In the genomic region with DNA sequence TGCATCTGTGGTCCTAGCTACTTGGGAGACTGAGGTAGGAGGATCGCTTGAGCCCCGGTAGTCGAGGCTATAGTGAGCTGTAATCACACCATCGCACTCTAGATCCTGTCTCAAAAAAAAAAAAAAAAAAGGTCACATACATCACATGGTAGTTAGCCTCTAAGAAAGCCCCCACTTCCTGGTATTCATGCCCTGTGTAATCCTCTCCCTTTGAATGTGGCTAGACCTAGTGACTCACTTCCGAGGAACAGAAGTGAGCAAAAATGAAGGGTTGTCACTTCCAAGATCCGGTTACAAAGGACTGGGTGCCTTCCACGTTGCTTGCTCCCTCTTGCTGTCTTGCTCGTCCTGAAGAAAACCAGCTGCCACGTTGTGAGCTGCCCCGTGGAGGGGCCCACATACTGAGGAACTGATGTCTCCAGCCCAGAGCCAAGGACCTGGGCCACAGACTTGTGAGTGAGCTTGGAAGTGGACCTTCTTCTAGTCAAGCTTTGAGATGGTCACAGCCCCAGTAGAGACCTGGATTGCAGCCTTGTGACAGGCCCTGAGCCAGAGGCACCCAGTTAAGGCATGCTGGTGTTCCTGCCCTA, we compare ENCODE assay signal across 18 cellular contexts. TPM values are rescaled to one million over a fixed set of nuclear protein-coding genes. Genes with fewer than 3 reads are reported as not detected.
DNase-seq lines count a peak whose midpoint lies in the region; ATAC-seq lines count a peak whose summit lies in the region.
"Had no signal": no experiment of that assay in that cellular context is flagged by ENCODE, and none has a peak within 500 bp of the region (broad histone marks: within the 10 kb centered on the region; RNA-seq: fewer than 3 reads in every experiment).

No MANE protein-coding gene starts in this region.

- H3K4me1 Mint-ChIP-seq in activated naive CD8-positive, alpha-beta T cell treated with anti-CD3 and anti-CD28 coated beads, Interleukin-2, amount 50 U/mL, for 24 hours, result peaks cover 10% of the 10 kb centered on the region

- no peak overlapping the region for H3K4me3 Mint-ChIP-seq in activated naive CD8-positive, alpha-beta T cell treated with anti-CD3 and anti-CD28 coated beads, Interleukin-2, amount 50 U/mL, for 24 hours
- H3K4me3 Mint-ChIP-seq: brain had no signal

- H3K27ac Mint-ChIP-seq in activated naive CD8-positive, alpha-beta T cell treated with anti-CD3 and anti-CD28 coated beads, Interleukin-2, amount 50 U/mL, for 24 hours, result no peak overlapping the region
- H3K27ac Mint-ChIP-seq: brain had no signal

- peak; percentile 76 for ATAC-seq in activated naive CD8-positive, alpha-beta T cell treated with anti-CD3 and anti-CD28 coated beads, Interleukin-2, amount 50 U/mL, for 24 hours
- no peak for ATAC-seq in GM18858 (IDR thresholded peaks at IDR 0.05; ENCODE audit: unreplicated experiment)

- no peaks in the 10 kb centered on the region for H3K27me3 Mint-ChIP-seq in activated naive CD8-positive, alpha-beta T cell treated with anti-CD3 and anti-CD28 coated beads, Interleukin-2, amount 50 U/mL, for 24 hours

- no peaks in the 10 kb centered on the region for H3K9me3 Mint-ChIP-seq in activated naive CD8-positive, alpha-beta T cell treated with anti-CD3 and anti-CD28 coated beads, Interleukin-2, amount 50 U/mL, for 24 hours
- H3K9me3 Mint-ChIP-seq: brain had no signal

- H3K4me3 ChIP-seq in Jurkat, Clone E6-1 (ENCODE audit: low read length), result no peak overlapping the region
- H3K4me3 ChIP-seq: esophagus muscularis mucosa, lung had no signal

- DNase-seq in NOMO-1 treated with DMSO at 0.1 percent for 48 hours (lab: John Stamatoyannopoulos, UW; ENCODE audit: unreplicated experiment) (peak; percentile 23), NOMO-1 treated with dmso at 0.1 percent for 144 hours (lab: John Stamatoyannopoulos, UW; ENCODE audit: unreplicated experiment) (no peak), left kidney (ENCODE audit: low read depth, low spot score) (peak; percentile 29), NCI-H82 (lab: John Stamatoyannopoulos, UW) (no peak), ureter (ENCODE audit: low spot score) (no peak)
- peak; percentile 72 for DNase-seq in Jurkat, Clone E6-1 (ENCODE audit: low read depth, low spot score)
- no peak for DNase-seq in activated naive CD8-positive, alpha-beta T cell treated with anti-CD3 and anti-CD28 coated beads, Interleukin-2, amount 50 U/mL, for 24 hours
- DNase-seq: 8988T; activated CD8-positive, alpha-beta memory T cell treated with anti-CD3 and anti-CD28 coated beads, Interleukin-2, amount 50 U/mL, for 4 hours; NCI-H1105; NCI-H524; stimulated activated CD4-positive, alpha-beta T cell treated with anti-CD3 and anti-CD28 coated beads, Interleukin-4, amount 100 ng/mL, for 1 hour had no signal

- H3K36me3 Mint-ChIP-seq in activated naive CD8-positive, alpha-beta T cell treated with anti-CD3 and anti-CD28 coated beads, Interleukin-2, amount 50 U/mL, for 24 hours (ENCODE audit: low read depth), result no peaks in the 10 kb centered on the region
- H3K36me3 Mint-ChIP-seq: brain had no signal

RNA-seq across cellular contexts. Expression of a gene that starts 12.6 kb away (rescaled TPM):
- not detected for polyA plus RNA-seq in Jurkat, Clone E6-1 (2012; ENCODE audit: insufficient read depth, insufficient read length)
- not detected for total RNA-seq in ureter
- total RNA-seq: esophagus muscularis mucosa; lung; subcutaneous adipose tissue; T-helper 1 cell treated with Interleukin-12 subunit alpha and Interleukin-12 subunit beta and Interleukin-4 antibody, amounts not matched to agents 30 ng/mL and 1 ng/mL, for 36 hours had no signal
- polyA plus RNA-seq: lung had no signal

Comparison
In these comparisons a context has a peak if more than half of its experiments do, and no peak if none do; other contexts are left out.
1. DNase-seq: peak in NOMO-1 treated with DMSO at 0.1 percent for 48 hours (single experiment), Jurkat, Clone E6-1 (single experiment) and left kidney (single experiment); none in NOMO-1 treated with dmso at 0.1 percent for 144 hours (single experiment), activated naive CD8-positive, alpha-beta T cell treated with anti-CD3 and anti-CD28 coated beads, Interleukin-2, amount 50 U/mL, for 24 hours (single experiment), NCI-H82 (single experiment) and ureter (single experiment).